In genomic region chr2:68336192-68336591, GRCh38 we compare ENCODE assay signal across 15 cellular contexts. TPM values are rescaled to one million over a fixed set of nuclear protein-coding genes. Genes with fewer than 3 reads are reported as not detected.
DNase-seq lines count a peak whose midpoint lies in the region; ATAC-seq, FAIRE-seq and TF ChIP-seq lines count a peak whose summit lies in the region.
"Had no signal": no experiment of that assay in that cellular context is flagged by ENCODE, and none has a peak within 500 bp of the region (broad histone marks: within the 10 kb centered on the region; RNA-seq: fewer than 3 reads in every experiment).

No MANE protein-coding gene starts in this region.

- 27% methylated on average over 1 of the region's 1 CpG for WGBS in K562 (ENCODE audit: insufficient coverage, low coverage, missing lambda C conversion rate)

- TF ChIP-seq EP300 in K562 (IDR thresholded peaks at IDR 0.05; ENCODE audit: low read length) = no peak

- no peak overlapping the region for H2AFZ ChIP-seq in K562 (ENCODE audit: low read depth, low read length)

- H3K4me3 ChIP-seq in BJ (ENCODE audit: low read depth, low read length) = no peak overlapping the region
- no peak overlapping the region for H3K4me3 ChIP-seq in K562
- no peak overlapping the region for H3K4me3 ChIP-seq in kidney epithelial cell (ENCODE audit: low read depth, low read length)

- POLR2A ChIA-PET in BJ (lab: Charles Lee) = interaction anchor here (0.6 kb wide), 1 partner anchor 1895 kb away, joined by 3 read pairs; no protein-coding TSS in a partner anchor
- POLR2A ChIA-PET in K562 (lab: Yijun Ruan, JAX) = no interaction called here

- H3K9me3 ChIP-seq in K562 (replicated peaks; ENCODE audit: control insufficient read depth, insufficient read depth, low read depth, low read length) = no peaks in the 10 kb centered on the region

- no peak overlapping the region for H3K4me2 ChIP-seq in K562 (ENCODE audit: insufficient read depth, low read length)

- H3K4me1 ChIP-seq in K562 (replicated peaks in 1 of 2; ENCODE audit: control insufficient read depth in 2 of 2, insufficient read depth in 2 of 2, low read length in 2 of 2) = no peaks in the 10 kb centered on the region; a peak in 1 of 5 replicates

- BruUV-seq in K562 (replicated peaks; lab: Mats Ljungman, UMichigan) = no TSS peak

- in situ Hi-C loops in K562 (cut with MboI) = no loop called here

- no peak overlapping the region for H3K9ac ChIP-seq in K562 (ENCODE audit: insufficient read depth in 1 of 2, low read depth in 2 of 2, low read length in 2 of 2)

- H3K27me3 ChIP-seq in BJ (ENCODE audit: control insufficient read depth, insufficient read depth, low read length) (no peaks in the 10 kb centered on the region), K562 (ENCODE audit: control insufficient read depth in 2 of 2, insufficient read depth in 2 of 2, low read length in 2 of 2) (no peaks in the 10 kb centered on the region), kidney epithelial cell (ENCODE audit: control insufficient read depth, insufficient read depth, low read length) (no peaks in the 10 kb centered on the region)

- DNase-seq in BJ (ENCODE audit: low read depth) = peak; percentile 37
- peak; percentile 26 for DNase-seq in HTR-8/SVneo (ENCODE audit: insufficient read length, low spot score)
- no peak for DNase-seq in K562 (ENCODE audit: extremely low read depth in 1 of 4, low spot score in 3 of 4)
- peak; percentile 39 for DNase-seq in kidney epithelial cell (ENCODE audit: low read depth)
- no peak for DNase-seq in NOMO-1 treated with DMSO at 0.1 percent for 48 hours (lab: John Stamatoyannopoulos, UW; ENCODE audit: unreplicated experiment)
- DNase-seq in NCI-H510A (lab: John Stamatoyannopoulos, UW) = no peak
- DNase-seq in activated naive CD4-positive, alpha-beta T cell treated with Interleukin-2 at 50 U/mL for 16 hours = no peak
- DNase-seq: activated CD8-positive, alpha-beta memory T cell treated with anti-CD3 and anti-CD28 coated beads, Interleukin-2, amount 10 ng/mL, durations not matched to agents 7 days and 5 days; left cardiac atrium; NCI-H187 treated with DMSO at 0.1 percent for 48 hours; stimulated activated naive B cell treated with anti-CD40 and anti-IgM and Interleukin-4, amounts not matched to agents 10 μg/mL and 1 μg/mL and 100 μg/mL, for 72 hours had no signal

- no peaks in the 10 kb centered on the region for H3K79me2 ChIP-seq in K562 (ENCODE audit: control insufficient read depth, insufficient read depth, low read length)

- H3K36me3 ChIP-seq in BJ (ENCODE audit: control insufficient read depth, insufficient read depth, low read length) (no peaks in the 10 kb centered on the region), K562 (ENCODE audit: control insufficient read depth, insufficient read depth, low read length) (no peaks in the 10 kb centered on the region), kidney epithelial cell (ENCODE audit: control insufficient read depth, insufficient read depth, low read length) (no peaks in the 10 kb centered on the region)

- ATAC-seq in K562 = no peak
- ATAC-seq in GM18873 (IDR thresholded peaks at IDR 0.05; ENCODE audit: low FRiP score, unreplicated experiment) = no peak
- ATAC-seq: activated CD8-positive, alpha-beta memory T cell treated with anti-CD3 and anti-CD28 coated beads, Interleukin-2, amount 10 ng/mL, durations not matched to agents 7 days and 5 days; activated naive CD4-positive, alpha-beta T cell treated with anti-CD3 and anti-CD28 coated beads, Interleukin-2, amount 50 U/mL, for 72 hours; left cardiac atrium; stimulated activated naive B cell treated with anti-CD40 and anti-IgM and Interleukin-4, amounts not matched to agents 10 μg/mL and 1 μg/mL and 100 μg/mL, for 72 hours had no signal

- no peaks in the 10 kb centered on the region for H4K20me1 ChIP-seq in K562 (replicated peaks; ENCODE audit: control insufficient read depth, insufficient read depth, low read length)

- TF ChIP-seq POLR2A in K562 (conservative IDR thresholded peaks at IDR 0.05) = no peak

- no peak overlapping the region for H3K27ac ChIP-seq in K562 (ENCODE audit: extremely low read depth, low read depth, low read length)

- CTCF ChIA-PET in BJ (lab: Yijun Ruan, JAX) (interaction anchor here (0.8 kb wide), 1 partner anchor 23 kb away, joined by 3 read pairs; no protein-coding TSS in a partner anchor), K562 (lab: Yijun Ruan, JAX; ENCODE audit: low intra/inter-chr PET ratio) (no interaction called here)

- H3K9me1 ChIP-seq in K562 (ENCODE audit: control insufficient read depth, insufficient read depth, low read length) = no peaks in the 10 kb centered on the region

- FAIRE-seq in HTR-8/SVneo (lab: Jason Lieb, UNC) (no peak), K562 (lab: Jason Lieb, UNC) (no peak)
- FAIRE-seq: frontal cortex had no signal

- TF ChIP-seq CTCF in BJ (IDR thresholded peaks at IDR 0.05; ENCODE audit: insufficient read depth, low read depth, low read length) (no peak), K562 (IDR thresholded peaks at IDR 0.05 in 2 of 3, conservative IDR thresholded peaks at IDR 0.05 in 1 of 3; ENCODE audit: insufficient read depth in 2 of 3, low read depth in 1 of 3, low read length in 3 of 3) (no peak), kidney epithelial cell (IDR thresholded peaks at IDR 0.05; ENCODE audit: insufficient read depth, low read length, poor library complexity, severe bottlenecking) (no peak)

- TF ChIP-seq RAD21 in K562 (CRISPR knock-in tag; conservative IDR thresholded peaks at IDR 0.05 in 1 of 2, IDR thresholded peaks at IDR 0.05 in 1 of 2) = no peak

- intact Hi-C loops in K562 (cut with micrococcal nuclease) = no loop called here

TF ChIP-seq in K562, 482 proteins besides CTCF, POLR2A, EP300 and RAD21:
- TF ChIP-seq, protein P1, sequence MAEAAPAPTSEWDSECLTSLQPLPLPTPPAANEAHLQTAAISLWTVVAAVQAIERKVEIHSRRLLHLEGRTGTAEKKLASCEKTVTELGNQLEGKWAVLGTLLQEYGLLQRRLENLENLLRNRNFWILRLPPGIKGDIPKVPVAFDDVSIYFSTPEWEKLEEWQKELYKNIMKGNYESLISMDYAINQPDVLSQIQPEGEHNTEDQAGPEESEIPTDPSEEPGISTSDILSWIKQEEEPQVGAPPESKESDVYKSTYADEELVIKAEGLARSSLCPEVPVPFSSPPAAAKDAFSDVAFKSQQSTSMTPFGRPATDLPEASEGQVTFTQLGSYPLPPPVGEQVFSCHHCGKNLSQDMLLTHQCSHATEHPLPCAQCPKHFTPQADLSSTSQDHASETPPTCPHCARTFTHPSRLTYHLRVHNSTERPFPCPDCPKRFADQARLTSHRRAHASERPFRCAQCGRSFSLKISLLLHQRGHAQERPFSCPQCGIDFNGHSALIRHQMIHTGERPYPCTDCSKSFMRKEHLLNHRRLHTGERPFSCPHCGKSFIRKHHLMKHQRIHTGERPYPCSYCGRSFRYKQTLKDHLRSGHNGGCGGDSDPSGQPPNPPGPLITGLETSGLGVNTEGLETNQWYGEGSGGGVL (CRISPR knock-in tag; IDR thresholded peaks at IDR 0.05) = no peak
- TF ChIP-seq FOSL1 (tag; conservative IDR thresholded peaks at IDR 0.05) (peak; percentile 65), MEIS2 (IDR thresholded peaks at IDR 0.05; ENCODE audit: partially characterized antibody) (peak; percentile 6), TEAD4 (IDR thresholded peaks at IDR 0.05; ENCODE audit: low read length) (peak; percentile 18; the same call in 1 of the 2 replicates), TEAD4 (CRISPR knock-in tag; IDR thresholded peaks at IDR 0.05; ENCODE audit: borderline replicate concordance) (no peak)

RNA-seq across cellular contexts. Expression of gene CNRIP1, which starts 16.4 kb away (rescaled TPM):
- polyA plus RNA-seq in BJ (2011; rRNA removed) (63.4 and 81.9 TPM in 2 replicates), K562 (2011; rRNA removed) (0.30 and 1.9 TPM in 2 replicates), K562 (2014; fragmentation: Illumina TruSeq; extraction: Trizol) (1.0 and 2.1 TPM in 2 replicates), K562 (2014; fragmentation: Nextera tagmentation; extraction: Ambion mirVana) (1 to 10 TPM; 1.3 to 1.6 TPM), K562 (2014; rRNA removed) (1.3 and 1.5 TPM in 2 replicates)
- 28.2 and 33.3 TPM in 2 replicates for polyA minus RNA-seq in BJ (2011; rRNA and poly(A)+ RNA removed)
- 0.42 and 1.1 TPM in 2 replicates for total RNA-seq in K562 (2011; cell fraction: chromatin; rRNA removed; ENCODE audit: low replicate concordance)
- total RNA-seq in K562 (2011; cell fraction: nucleolus; rRNA removed) = 0.83 and 1.2 TPM in 2 replicates
- 0.51 and 1.5 TPM in 2 replicates for total RNA-seq in K562 (2011; cell fraction: nucleoplasm; rRNA removed)
- total RNA-seq in K562 (2014; rRNA removed) (0.59 and 1.6 TPM in 2 replicates), K562 (2014; rRNA removed; fragmentation: Illumina TruSeq; extraction: Trizol) (1.1 TPM in 2 replicates), K562 (2015; rRNA removed; fragmentation: Illumina TruSeq; extraction: Trizol) (1.3 and 1.8 TPM in 2 replicates), K562 (2021) (1.3 and 1.6 TPM in 2 replicates), kidney epithelial cell (7.9 and 8.8 TPM in 2 replicates)
- 0.22 and 1.1 TPM in 2 replicates for polyA plus RNA-seq in K562 (2011; cell fraction: cytosol; rRNA removed)
- polyA plus RNA-seq in K562 (2011; cell fraction: nucleus; rRNA removed) = 0.10 and 1.9 TPM in 2 replicates
- 3.5 and 4.2 TPM in 2 replicates for polyA plus RNA-seq in K562 (2012)
- 0.30 and 0.67 TPM in 2 replicates for polyA minus RNA-seq in K562 (2011; rRNA and poly(A)+ RNA removed)
- 1.8 TPM in 1 of 2 replicates, not detected in the other for polyA minus RNA-seq in K562 (2011; cell fraction: cytosol; rRNA and poly(A)+ RNA removed)
- polyA minus RNA-seq in K562 (2011; cell fraction: nucleus; rRNA and poly(A)+ RNA removed) = 0.56 and 1.2 TPM in 2 replicates
- total RNA-seq: activated CD8-positive, alpha-beta memory T cell treated with anti-CD3 and anti-CD28 coated beads, Interleukin-2, amount 10 ng/mL, durations not matched to agents 7 days and 5 days; activated naive CD4-positive, alpha-beta T cell treated with anti-CD3 and anti-CD28 coated beads, Interleukin-2, amount 50 U/mL, for 72 hours had no signal

RNA-seq across cellular contexts. Expression of gene PLEK, which starts 28.9 kb away (rescaled TPM):
- polyA plus RNA-seq in BJ (2011; rRNA removed) (0.07 TPM in 1 of 2 replicates, not detected in the other), K562 (2011; rRNA removed) (0.14 TPM in 1 of 2 replicates, not detected in the other), K562 (2014; fragmentation: Illumina TruSeq; extraction: Trizol) (0.36 and 0.43 TPM in 2 replicates), K562 (2014; fragmentation: Nextera tagmentation; extraction: Ambion mirVana) (under 1 TPM; 0.49 to 0.55 TPM), K562 (2014; rRNA removed) (0.11 and 0.66 TPM in 2 replicates)
- not detected in 2 replicates for polyA minus RNA-seq in BJ (2011; rRNA and poly(A)+ RNA removed)
- not detected in 2 replicates for total RNA-seq in K562 (2011; cell fraction: chromatin; rRNA removed; ENCODE audit: low replicate concordance)
- not detected in 2 replicates for total RNA-seq in K562 (2011; cell fraction: nucleolus; rRNA removed)
- total RNA-seq in K562 (2011; cell fraction: nucleoplasm; rRNA removed) = not detected in 2 replicates
- total RNA-seq in K562 (2014; rRNA removed) (0.12 and 0.27 TPM in 2 replicates), K562 (2014; rRNA removed; fragmentation: Illumina TruSeq; extraction: Trizol) (0.22 and 0.36 TPM in 2 replicates), K562 (2015; rRNA removed; fragmentation: Illumina TruSeq; extraction: Trizol) (1.2 and 1.3 TPM in 2 replicates), K562 (2021) (0.33 and 0.56 TPM in 2 replicates), kidney epithelial cell (not detected in 2 replicates)
- polyA plus RNA-seq in K562 (2011; cell fraction: cytosol; rRNA removed) = 0.04 TPM in 2 replicates
- polyA plus RNA-seq in K562 (2011; cell fraction: nucleus; rRNA removed) = 0.14 TPM in 2 replicates
- 0.46 and 3.3 TPM in 2 replicates for polyA plus RNA-seq in K562 (2012)
- polyA minus RNA-seq in K562 (2011; rRNA and poly(A)+ RNA removed) = 0.06 and 0.07 TPM in 2 replicates
- polyA minus RNA-seq in K562 (2011; cell fraction: cytosol; rRNA and poly(A)+ RNA removed) = not detected in 2 replicates
- not detected in 2 replicates for polyA minus RNA-seq in K562 (2011; cell fraction: nucleus; rRNA and poly(A)+ RNA removed)
- total RNA-seq: myocyte had no signal

Comparison
In these comparisons a context has a peak if more than half of its experiments do, and no peak if none do; other contexts are left out.
1. DNase-seq: peak in BJ (single experiment), HTR-8/SVneo (single experiment) and kidney epithelial cell (single experiment); none in K562 (0 of 4), NOMO-1 treated with DMSO at 0.1 percent for 48 hours (single experiment), NCI-H510A (single experiment) and activated naive CD4-positive, alpha-beta T cell treated with Interleukin-2 at 50 U/mL for 16 hours (single experiment).